Comparison of ENCODE assay signal across 38 cellular contexts in the genomic region with DNA sequence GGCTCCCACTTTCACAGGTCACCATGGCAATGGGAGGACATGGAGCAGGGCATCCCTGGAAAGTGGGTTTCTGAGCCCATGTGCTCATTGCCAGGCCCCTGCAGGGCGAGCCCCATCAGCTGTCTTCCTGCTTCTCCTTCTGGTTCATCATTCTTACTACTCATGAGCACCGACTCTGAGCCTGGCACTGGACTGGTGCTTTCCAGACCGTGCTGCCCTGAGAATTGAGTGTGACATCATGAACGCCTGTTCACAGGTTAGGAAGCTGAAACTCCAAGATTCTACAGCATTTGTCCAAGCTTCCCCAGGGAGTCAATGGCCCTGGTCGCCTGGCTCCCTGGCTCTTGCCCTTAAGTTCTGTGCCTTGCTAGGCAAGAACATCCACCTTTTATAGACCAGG.
"Had no signal": no experiment of that assay in that cellular context is flagged by ENCODE, and none has a peak within 500 bp of the region (broad histone marks: within the 10 kb centered on the region; RNA-seq: fewer than 3 reads in every experiment).

No MANE protein-coding gene starts in this region.

- DNase-seq: activated B cell treated with CpG ODN at 0.5 μM for 24 hours; activated CD4-positive, alpha-beta memory T cell treated with anti-CD3 and anti-CD28 coated beads for 36 hours; activated CD4-positive, alpha-beta T cell treated with anti-CD3 and anti-CD28 coated beads for 4 hours; activated CD4-positive, alpha-beta T cell treated with anti-CD3 and anti-CD28 coated beads, Interleukin-2, amount 50 U/mL, for 1 hour; activated CD4-positive, CD25-positive, alpha-beta regulatory T cell treated with anti-CD3 and anti-CD28 coated beads, Interleukin-2, amount 50 U/mL, for 72 hours; activated effector memory CD4-positive, alpha-beta T cell treated with anti-CD3 and anti-CD28 coated beads, Interleukin-2, amount 50 U/mL, for 16 hours; activated naive CD4-positive, alpha-beta T cell; activated T-cell treated with anti-CD3 and anti-CD28 coated beads, Interleukin-2, amount 50 U/mL, for 1 hour; activated T-cell treated with anti-CD3 and anti-CD28 coated beads, Interleukin-2, amount 50 U/mL, for 72 hours; adrenal gland; body of pancreas; caudate nucleus; Kasumi-1; KBM-7; MG63; NCI-H1048; NCI-H1105 treated with DMSO at 0.1 percent for 48 hours; NCI-H1436; NCI-H1694; NCI-H1930; NCI-H2171; NCI-H510A; NCI-H526; NCI-H748 treated with DMSO at 0.1 percent for 48 hours; NK-92 treated with Interleukin-12 subunit alpha and Interleukin-12 subunit beta, amount 100 ng/mL, for 24 hours; PC-3; Peyer's patch; SW 1271; T-helper 1 cell; T-helper 2 cell; T-helper 9 cell had no signal

- H3K27me3 Mint-ChIP-seq: activated B cell treated with CpG ODN at 0.5 μM for 24 hours; activated naive CD4-positive, alpha-beta T cell treated with anti-CD3 and anti-CD28 coated beads, Interleukin-2, amount 50 U/mL, for 24 hours; IgD-negative memory B cell had no signal

- H3K4me3 Mint-ChIP-seq: activated B cell treated with CpG ODN at 0.5 μM for 24 hours; activated CD4-positive, alpha-beta memory T cell treated with anti-CD3 and anti-CD28 coated beads for 36 hours; activated naive CD4-positive, alpha-beta T cell treated with anti-CD3 and anti-CD28 coated beads, Interleukin-2, amount 50 U/mL, for 24 hours; activated T-cell treated with anti-CD3 and anti-CD28 coated beads, Interleukin-2, amount 50 U/mL, for 72 hours; activated T-helper 17 cell treated with anti-CD3 and anti-CD28 coated beads, Interleukin-2, amount 50 U/mL, for 72 hours; IgD-negative memory B cell had no signal

- H3K27ac Mint-ChIP-seq: activated B cell treated with CpG ODN at 0.5 μM for 24 hours; activated CD4-positive, alpha-beta memory T cell treated with anti-CD3 and anti-CD28 coated beads for 36 hours; activated naive CD4-positive, alpha-beta T cell treated with anti-CD3 and anti-CD28 coated beads, Interleukin-2, amount 50 U/mL, for 24 hours; activated T-cell treated with anti-CD3 and anti-CD28 coated beads, Interleukin-2, amount 50 U/mL, for 72 hours; activated T-helper 17 cell treated with anti-CD3 and anti-CD28 coated beads, Interleukin-2, amount 50 U/mL, for 72 hours; IgD-negative memory B cell had no signal

- H3K36me3 Mint-ChIP-seq: activated CD4-positive, alpha-beta memory T cell treated with anti-CD3 and anti-CD28 coated beads for 36 hours; activated naive CD4-positive, alpha-beta T cell treated with anti-CD3 and anti-CD28 coated beads, Interleukin-2, amount 50 U/mL, for 24 hours had no signal

- H3K27me3 ChIP-seq: adrenal gland, body of pancreas, breast epithelium, MG63, Peyer's patch had no signal

- H3K9me3 Mint-ChIP-seq: activated B cell treated with CpG ODN at 0.5 μM for 24 hours; activated CD4-positive, alpha-beta memory T cell treated with anti-CD3 and anti-CD28 coated beads for 36 hours; activated naive CD4-positive, alpha-beta T cell treated with anti-CD3 and anti-CD28 coated beads, Interleukin-2, amount 50 U/mL, for 24 hours had no signal

- H3K4me1 Mint-ChIP-seq: activated B cell treated with CpG ODN at 0.5 μM for 24 hours; activated naive CD4-positive, alpha-beta T cell treated with anti-CD3 and anti-CD28 coated beads, Interleukin-2, amount 50 U/mL, for 24 hours; activated T-helper 17 cell treated with anti-CD3 and anti-CD28 coated beads, Interleukin-2, amount 50 U/mL, for 72 hours; IgD-negative memory B cell had no signal

- H3K36me3 ChIP-seq: adrenal gland, breast epithelium, MG63, Peyer's patch had no signal

- H3K4me3 ChIP-seq: adrenal gland, body of pancreas, breast epithelium, MG63, Peyer's patch had no signal

- H3K27ac ChIP-seq: adrenal gland, body of pancreas, breast epithelium, Peyer's patch, RWPE1, VCaP had no signal

- H3K4me1 ChIP-seq: adrenal gland, body of pancreas, breast epithelium, Peyer's patch had no signal

- H3K9me3 ChIP-seq: adrenal gland, body of pancreas, breast epithelium, MG63, Peyer's patch had no signal

- ATAC-seq: activated T-cell treated with anti-CD3 and anti-CD28 coated beads, Interleukin-2, amount 50 U/mL, for 72 hours; activated T-helper 17 cell treated with anti-CD3 and anti-CD28 coated beads, Interleukin-2, amount 50 U/mL, for 72 hours; body of pancreas; PC-3; Right ventricle myocardium inferior had no signal
